In genomic region chr4:124884316-124884715, GRCh38 we compare ENCODE assay signal across 26 cellular contexts.
"Had no signal": no experiment of that assay in that cellular context is flagged by ENCODE, and none has a peak within 500 bp of the region (broad histone marks: within the 10 kb centered on the region; RNA-seq: fewer than 3 reads in every experiment).

No MANE protein-coding gene starts in this region.

- H3K9me3 ChIP-seq: left ventricle myocardium inferior, neutrophil, ovary, right atrium auricular region, right lobe of liver, tibial nerve, vagina had no signal

- H3K27me3 ChIP-seq: neural progenitor cell, neutrophil, ovary, right atrium auricular region, right lobe of liver, tibial nerve, vagina had no signal

- H3K27ac ChIP-seq: left ventricle myocardium inferior, neural progenitor cell, neutrophil, ovary, right atrium auricular region, right lobe of liver, tibial nerve, vagina had no signal

- DNase-seq: hypothalamus; immature natural killer cell; islet precursor cell; left ventricle myocardium inferior; naive thymus-derived CD8-positive, alpha-beta T cell; occipital lobe; ovary; right lobe of liver; stimulated activated CD4-positive, alpha-beta T cell treated with anti-CD3 and anti-CD28 coated beads, Interleukin-1b, Interleukin-23, amount 100 ng/mL, for 48 hours; stimulated activated CD4-positive, alpha-beta T cell treated with anti-CD3 and anti-CD28 coated beads, Interleukin-2, amount 100 ng/mL, for 48 hours; stimulated activated CD4-positive, alpha-beta T cell treated with anti-CD3 and anti-CD28 coated beads, Interleukin-4, amount 100 ng/mL, for 4 hours; stimulated activated CD8-positive, alpha-beta memory T cell treated with anti-CD3 and anti-CD28 coated beads, Interleukin-4, amount 100 ng/mL, for 48 hours; stimulated activated naive CD4-positive, alpha-beta T cell treated with Interleukin-2 at 50 U/mL for 16 hours; stimulated activated naive CD8-positive, alpha-beta T cell treated with anti-CD3 and anti-CD28 coated beads, Interleukin-15, amount 100 ng/mL, for 72 hours; substantia nigra had no signal

- H3K27ac Mint-ChIP-seq: immature natural killer cell; naive thymus-derived CD8-positive, alpha-beta T cell; nephron; neural progenitor cell; progenitor cell of endocrine pancreas; stimulated activated memory B cell treated with anti-CD40 and anti-IgM and Interleukin-4, amounts not matched to agents 10 μg/mL and 1 μg/mL and 100 μg/mL, for 72 hours; stimulated activated naive CD8-positive, alpha-beta T cell treated with anti-CD3 and anti-CD28 coated beads, Interleukin-15, amount 100 ng/mL, for 72 hours; type B pancreatic cell had no signal

- H3K4me3 Mint-ChIP-seq: immature natural killer cell; naive thymus-derived CD8-positive, alpha-beta T cell; nephron; neural progenitor cell; stimulated activated memory B cell treated with anti-CD40 and anti-IgM and Interleukin-4, amounts not matched to agents 10 μg/mL and 1 μg/mL and 100 μg/mL, for 72 hours; stimulated activated naive CD8-positive, alpha-beta T cell treated with anti-CD3 and anti-CD28 coated beads, Interleukin-15, amount 100 ng/mL, for 72 hours; type B pancreatic cell had no signal

- H3K4me3 ChIP-seq: left ventricle myocardium inferior, lung, neural progenitor cell, ovary, right atrium auricular region, right lobe of liver, smooth muscle cell, tibial nerve, vagina had no signal

- H3K4me1 Mint-ChIP-seq: immature natural killer cell; naive thymus-derived CD8-positive, alpha-beta T cell; nephron; stimulated activated memory B cell treated with anti-CD40 and anti-IgM and Interleukin-4, amounts not matched to agents 10 μg/mL and 1 μg/mL and 100 μg/mL, for 72 hours; stimulated activated naive CD8-positive, alpha-beta T cell treated with anti-CD3 and anti-CD28 coated beads, Interleukin-15, amount 100 ng/mL, for 72 hours had no signal

- ATAC-seq: naive thymus-derived CD8-positive, alpha-beta T cell; right lobe of liver; stimulated activated memory B cell treated with anti-CD40 and anti-IgM and Interleukin-4, amounts not matched to agents 10 μg/mL and 1 μg/mL and 100 μg/mL, for 72 hours; stimulated activated naive CD8-positive, alpha-beta T cell treated with anti-CD3 and anti-CD28 coated beads, Interleukin-15, amount 100 ng/mL, for 72 hours had no signal

- H3K4me2 ChIP-seq: neural progenitor cell, smooth muscle cell had no signal

- H3K9ac ChIP-seq: neural progenitor cell had no signal

- H3K9me3 Mint-ChIP-seq: neural progenitor cell; stimulated activated memory B cell treated with anti-CD40 and anti-IgM and Interleukin-4, amounts not matched to agents 10 μg/mL and 1 μg/mL and 100 μg/mL, for 72 hours; stimulated activated naive CD8-positive, alpha-beta T cell treated with anti-CD3 and anti-CD28 coated beads, Interleukin-15, amount 100 ng/mL, for 72 hours; type B pancreatic cell had no signal

- H3K4me1 ChIP-seq: left ventricle myocardium inferior, neural progenitor cell, right atrium auricular region, right lobe of liver, tibial nerve, vagina had no signal

- H3K27me3 Mint-ChIP-seq: naive thymus-derived CD8-positive, alpha-beta T cell; progenitor cell of endocrine pancreas; stimulated activated memory B cell treated with anti-CD40 and anti-IgM and Interleukin-4, amounts not matched to agents 10 μg/mL and 1 μg/mL and 100 μg/mL, for 72 hours; stimulated activated naive CD8-positive, alpha-beta T cell treated with anti-CD3 and anti-CD28 coated beads, Interleukin-15, amount 100 ng/mL, for 72 hours; type B pancreatic cell had no signal

- H3K36me3 Mint-ChIP-seq: immature natural killer cell; naive thymus-derived CD8-positive, alpha-beta T cell; neural progenitor cell; stimulated activated memory B cell treated with anti-CD40 and anti-IgM and Interleukin-4, amounts not matched to agents 10 μg/mL and 1 μg/mL and 100 μg/mL, for 72 hours; type B pancreatic cell had no signal

- H3K36me3 ChIP-seq: left ventricle myocardium inferior, neural progenitor cell, neutrophil, ovary, right atrium auricular region, right lobe of liver, tibial nerve, vagina had no signal
